ENCODE assay signal across 8 cellular contexts in genomic region chr1:175023922-175024242, GRCh38. TPM values are rescaled to one million over a fixed set of nuclear protein-coding genes. Genes with fewer than 3 reads are reported as not detected.
A peak's percentile ranks its signal among the peaks of the same experiment; 100 is the strongest.
DNase-seq lines count a peak whose midpoint lies in the region; ATAC-seq and TF ChIP-seq lines count a peak whose summit lies in the region.
"Not testable (repeated sequence)": the region's sequence is repeated elsewhere in the genome, so short reads cannot be mapped to it uniquely, and the experiment has no call there.

No MANE protein-coding gene starts in this region.

- H3K27me3 Mint-ChIP-seq in activated T-cell treated with anti-CD3 and anti-CD28 coated beads, Interleukin-2, amount 50 U/mL, for 72 hours (ENCODE audit: low read depth); naive B cell: not testable (repeated sequence)

- not testable (repeated sequence) for H3K36me3 ChIP-seq in HCT116 (ENCODE audit: control insufficient read depth in 1 of 2, insufficient read depth in 2 of 2, low read length in 2 of 2); OCI-LY3 (replicated peaks; ENCODE audit: low read depth, low read length); left ventricle myocardium inferior
- H3K36me3 ChIP-seq in spleen, result peaks cover 0 to 19% (median 3%) of the 10 kb centered on the region in 6 donors

- H3K4me3 ChIP-seq in AG10803 (ENCODE audit: low read length) (peak overlapping the region; percentile 95), HCT116 (replicated peaks in 1 of 2; ENCODE audit: low read depth in 1 of 2, low read length in 2 of 2) (peak overlapping the region; percentile 90 to 97), OCI-LY3 (ENCODE audit: low read length) (peak overlapping the region; percentile 89), left ventricle myocardium inferior (peak overlapping the region; percentile 92), spleen (peak overlapping the region; percentile 64 to 95 (median 72))

- H3K4me2 ChIP-seq in HCT116 (ENCODE audit: low read length), result peak overlapping the region; percentile 84
- H3K4me2 ChIP-seq in OCI-LY3 (ENCODE audit: low read length), result peak overlapping the region; percentile 91

- not testable (repeated sequence) for TF ChIP-seq RAD21 in HCT116 (IDR thresholded peaks at IDR 0.05; ENCODE audit: low read depth)

- TF ChIP-seq POLR2A in HCT116 (IDR thresholded peaks at IDR 0.05; ENCODE audit: borderline replicate concordance, extremely low read depth, insufficient read depth, insufficient read length); spleen (IDR thresholded peaks at IDR 0.05): not testable (repeated sequence)

- peak overlapping the region; percentile 98 for H3K27ac Mint-ChIP-seq in activated T-cell treated with anti-CD3 and anti-CD28 coated beads, Interleukin-2, amount 50 U/mL, for 72 hours
- H3K27ac Mint-ChIP-seq in naive B cell, result peak overlapping the region; percentile 77 to 99 (median 94)

- H3K4me1 Mint-ChIP-seq in activated T-cell treated with anti-CD3 and anti-CD28 coated beads, Interleukin-2, amount 50 U/mL, for 72 hours (ENCODE audit: low read depth), result peaks cover 29% of the 10 kb centered on the region
- peaks cover 27 to 35% (median 28%) of the 10 kb centered on the region in 3 donors for H3K4me1 Mint-ChIP-seq in naive B cell

- H3K4me1 ChIP-seq in HCT116 (ENCODE audit: control insufficient read depth in 1 of 2, insufficient read depth in 2 of 2, low read length in 2 of 2), result peaks cover 0 to 14% of the 10 kb centered on the region in 2 experiments; a peak in 2 of 4 replicates
- H3K4me1 ChIP-seq in OCI-LY3 (ENCODE audit: low read length), result peaks cover 11% of the 10 kb centered on the region
- peaks cover 30% of the 10 kb centered on the region for H3K4me1 ChIP-seq in left ventricle myocardium inferior
- H3K4me1 ChIP-seq in spleen, result peaks cover 5 to 46% (median 18%) of the 10 kb centered on the region in 6 donors

- H3K4me3 Mint-ChIP-seq in activated T-cell treated with anti-CD3 and anti-CD28 coated beads, Interleukin-2, amount 50 U/mL, for 72 hours, result peak overlapping the region; percentile 92
- peak overlapping the region; percentile 89 to 100 (median 95) for H3K4me3 Mint-ChIP-seq in naive B cell

- not testable (repeated sequence) for DNase-seq in AG10803 (ENCODE audit: low read depth); HCT116 (ENCODE audit: low read depth, low spot score); activated T-cell treated with anti-CD3 and anti-CD28 coated beads, Interleukin-2, amount 50 U/mL, for 72 hours; left ventricle myocardium inferior; naive B cell; spleen

- CTCF ChIA-PET in HCT116 (lab: Charles Lee), result interaction anchor here (0.9 to 1.5 kb wide), 2 partner anchors 121 to 122 kb away, joined by 3 to 7 read pairs; no protein-coding TSS in a partner anchor

- H3K36me3 Mint-ChIP-seq in activated T-cell treated with anti-CD3 and anti-CD28 coated beads, Interleukin-2, amount 50 U/mL, for 72 hours (ENCODE audit: insufficient read depth in 2 of 2), result peaks cover 9 to 15% of the 10 kb centered on the region in 2 donors
- not testable (repeated sequence) for H3K36me3 Mint-ChIP-seq in naive B cell

- not testable (repeated sequence) for H3K27me3 ChIP-seq in HCT116 (ENCODE audit: insufficient read depth, low read length); OCI-LY3 (ENCODE audit: low read depth, low read length); left ventricle myocardium inferior (ENCODE audit: low read depth); spleen (replicated peaks in 1 of 7)

- not testable (repeated sequence) for H3K9me3 Mint-ChIP-seq in activated T-cell treated with anti-CD3 and anti-CD28 coated beads, Interleukin-2, amount 50 U/mL, for 72 hours; naive B cell

- whole genome bisulfite sequencing in spleen, 5 donors, result 92 to 100% (median 95%) methylated on average over 2 of the region's 2 CpGs

- not testable (repeated sequence) for H3K9me3 ChIP-seq in HCT116 (ENCODE audit: control insufficient read depth in 1 of 2, insufficient read depth in 1 of 2, low read depth in 1 of 2, low read length in 2 of 2); OCI-LY3 (ENCODE audit: insufficient read depth, low read length); left ventricle myocardium inferior (replicated peaks); spleen

- POLR2A ChIA-PET in HCT116 (lab: Charles Lee), result interaction anchor here (1.4 to 2.1 kb wide), 2 partner anchors 10 to 24 kb away, joined by 9 to 21 read pairs; partner anchors contain the start of gene CACYBP

- intact Hi-C loops in HCT116 (cut with micrococcal nuclease); left ventricle myocardium inferior (cut with micrococcal nuclease); spleen (cut with DNase I; ENCODE audit: low total_unique reads): not testable (repeated sequence)

- H2AFZ ChIP-seq in HCT116 (ENCODE audit: low read depth, low read length, poor library complexity, severe bottlenecking) (peak overlapping the region; percentile 71), OCI-LY3 (ENCODE audit: low read depth, low read length) (peak overlapping the region; percentile 92)

- not testable (repeated sequence) for TF ChIP-seq CTCF in AG10803 (conservative IDR thresholded peaks at IDR 0.05; ENCODE audit: low read length); HCT116 (IDR thresholded peaks at IDR 0.05 in 2 of 3, conservative IDR thresholded peaks at IDR 0.05 in 1 of 3; ENCODE audit: borderline replicate concordance in 1 of 3, insufficient read depth in 1 of 3, low read depth in 2 of 3, low read length in 2 of 3); OCI-LY3 (IDR thresholded peaks at IDR 0.05; ENCODE audit: low read depth, low read length); left ventricle myocardium inferior (IDR thresholded peaks at IDR 0.05; ENCODE audit: borderline replicate concordance)
- peak in 1 of 11 experiments; percentile 3 for TF ChIP-seq CTCF in spleen (IDR thresholded peaks at IDR 0.05 in 8 of 11, conservative IDR thresholded peaks at IDR 0.05 in 3 of 11)

- BruUV-seq in HCT116 (replicated peaks; lab: Mats Ljungman, UMichigan), result TSS peak; percentile 99

- H3K9me2 ChIP-seq in HCT116 (ENCODE audit: insufficient read depth), result not testable (repeated sequence)

- H3K79me2 ChIP-seq in HCT116 (ENCODE audit: insufficient read depth, low read length) (peaks cover 40% of the 10 kb centered on the region), OCI-LY3 (ENCODE audit: low read length) (peaks cover 36% of the 10 kb centered on the region)

- ATAC-seq in HCT116, result 0 out of 2 replicates have a peak, but pooled peaks have one; percentile 1
- not testable (repeated sequence) for ATAC-seq in activated T-cell treated with anti-CD3 and anti-CD28 coated beads, Interleukin-2, amount 50 U/mL, for 72 hours (replicated peaks in 1 of 2); naive B cell (ENCODE audit: low read depth in 2 of 2)

- not testable (repeated sequence) for H4K20me1 ChIP-seq in HCT116 (ENCODE audit: insufficient read depth); OCI-LY3 (ENCODE audit: insufficient read depth, low read length)

- H3K27ac ChIP-seq in HCT116 (ENCODE audit: low read depth, low read length) (peak overlapping the region; percentile 40; the same call in 1 of the 2 replicates), OCI-LY3 (ENCODE audit: low read length) (peak overlapping the region; percentile 60), cingulate gyrus (ENCODE audit: low read depth, low read length) (peak overlapping the region; percentile 93), left ventricle myocardium inferior (replicated peaks) (peak overlapping the region; percentile 85), spleen (peak overlapping the region; percentile 14 to 91 (median 85))

- H3K9ac ChIP-seq in HCT116 (ENCODE audit: low read length) (peak overlapping the region; percentile 88), OCI-LY3 (ENCODE audit: low read length) (peak overlapping the region; percentile 88)

- RAD21 ChIA-PET in HCT116 (lab: Charles Lee; ENCODE audit: low non-redundant PET in 1 of 2, low total read pairs in 2 of 2, uncharacterized antibody in 2 of 2, unreplicated experiment in 2 of 2), result interaction anchor here in 1 of 2 experiments (0.8 kb wide), 1 partner anchor 122 kb away, joined by 3 read pairs; no protein-coding TSS in a partner anchor

RNA-seq across cellular contexts. Expression of gene MRPS14, which starts 0.7 kb away (rescaled TPM):
- total RNA-seq in HCT116 (2021; ENCODE audit: unreplicated experiment) (29.4 TPM), left ventricle myocardium inferior (25.4 TPM), spleen (10 to 100 TPM; 20.8 to 34.5 (median 26.8) TPM)
- polyA plus RNA-seq in HCT116 (2012), result 11.9 and 17.3 TPM in 2 replicates
- 10 to 100 TPM; 28.7 to 30.1 TPM for total RNA-seq in activated T-cell treated with anti-CD3 and anti-CD28 coated beads, Interleukin-2, amount 50 U/mL, for 72 hours
- polyA plus RNA-seq in naive B cell (ENCODE audit: low read depth in 6 of 6) (10 to 100 TPM; 27.9 to 52.5 (median 43.0) TPM), spleen (10 to 100 TPM; 10.1 to 26.1 (median 25.2) TPM)

RNA-seq across cellular contexts. Expression of gene CACYBP, which starts 24.1 kb away (rescaled TPM):
- total RNA-seq in HCT116 (2021; ENCODE audit: unreplicated experiment) (194 TPM), left ventricle myocardium inferior (75.6 TPM), spleen (100 to 1,000 TPM in 1 of 7 donors, 10 to 100 TPM in 6; 45.1 to 128 (median 65.3) TPM)
- polyA plus RNA-seq in HCT116 (2012), result 53.5 and 79.1 TPM in 2 replicates
- total RNA-seq in activated T-cell treated with anti-CD3 and anti-CD28 coated beads, Interleukin-2, amount 50 U/mL, for 72 hours, result 100 to 1,000 TPM; 270 to 306 TPM
- polyA plus RNA-seq in naive B cell (ENCODE audit: low read depth in 6 of 6) (100 to 1,000 TPM; 107 to 148 (median 140) TPM), spleen (10 to 100 TPM; 32.3 to 72.3 (median 55.9) TPM)

RNA-seq across cellular contexts. Expression of gene TNN, which starts 43.8 kb away (rescaled TPM):
- total RNA-seq in HCT116 (2021; ENCODE audit: unreplicated experiment) (not detected), left ventricle myocardium inferior (not detected), spleen (1 to 10 TPM in 2 of 7 donors, under 1 TPM in 5; 0.26 to 1.3 (median 0.47) TPM)
- not detected in 2 replicates for polyA plus RNA-seq in HCT116 (2012)
- not detected for total RNA-seq in activated T-cell treated with anti-CD3 and anti-CD28 coated beads, Interleukin-2, amount 50 U/mL, for 72 hours
- polyA plus RNA-seq in naive B cell (ENCODE audit: low read depth in 6 of 6) (under 1 TPM in 1 of 6 donors, not detected in 5; 0.06 TPM), spleen (under 1 TPM; 0.03 to 0.29 (median 0.04) TPM)

Comparison
In these comparisons a context has a peak if more than half of its experiments do, and no peak if none do; other contexts are left out.
1. H3K27ac ChIP-seq: peak in every context shown above with its lines; median percentile 93 in cingulate gyrus; 85 in left ventricle myocardium inferior; 85 in spleen; 60 in OCI-LY3; 40 in HCT116.